27 cellular contexts compared by ENCODE assay signal in the genomic region with DNA sequence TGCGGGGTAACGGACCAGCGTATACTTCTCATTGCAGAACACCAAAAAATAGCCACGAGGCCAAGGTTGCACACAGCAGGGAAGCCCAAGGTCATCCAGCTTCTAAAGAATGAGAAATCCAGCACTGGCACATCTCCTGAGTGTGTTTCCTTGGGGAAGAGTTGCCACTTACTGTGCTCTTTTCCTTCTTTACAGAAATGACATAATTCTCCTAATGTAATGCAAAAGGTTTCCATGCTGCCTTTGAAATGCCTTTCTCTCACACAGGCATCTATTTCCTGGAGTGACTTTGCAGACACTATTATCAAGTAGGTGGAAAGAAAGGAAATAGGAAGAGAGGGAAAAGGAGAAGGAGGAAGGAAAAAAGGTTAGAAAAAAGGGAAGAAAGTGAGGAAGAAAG.
"Had no signal": no experiment of that assay in that cellular context is flagged by ENCODE, and none has a peak within 500 bp of the region (broad histone marks: within the 10 kb centered on the region; RNA-seq: fewer than 3 reads in every experiment).

No MANE protein-coding gene starts in this region.

- H3K4me1 Mint-ChIP-seq: immature natural killer cell; stimulated activated memory B cell treated with anti-CD40 and anti-IgM and Interleukin-4, amounts not matched to agents 10 μg/mL and 1 μg/mL and 100 μg/mL, for 72 hours; stimulated activated naive CD8-positive, alpha-beta T cell treated with anti-CD3 and anti-CD28 coated beads, Interleukin-15, amount 100 ng/mL, for 72 hours had no signal

- H3K27me3 ChIP-seq: left lung, right atrium auricular region, right lobe of liver, tibial nerve, uterus had no signal

- H3K9me3 Mint-ChIP-seq: mesothelial cell of epicardium; neural crest cell; stimulated activated naive CD8-positive, alpha-beta T cell treated with anti-CD3 and anti-CD28 coated beads, Interleukin-15, amount 100 ng/mL, for 72 hours; type B pancreatic cell had no signal

- H3K4me1 ChIP-seq: left lung, lower lobe of right lung, parathyroid adenoma, psoas muscle, right atrium auricular region, right lobe of liver, tibial nerve, uterus had no signal

- H3K27ac ChIP-seq: left lung, lower lobe of right lung, parathyroid adenoma, psoas muscle, right atrium auricular region, right lobe of liver, tibial nerve, uterus had no signal

- H3K36me3 Mint-ChIP-seq: immature natural killer cell; mesothelial cell of epicardium; naive thymus-derived CD4-positive, alpha-beta T cell; natural killer cell treated with Interleukin-12 subunit alpha and Interleukin-12 subunit beta and Interleukin-15 and Interleukin-18, amount 100 ng/mL, for 72 hours; stimulated activated memory B cell treated with anti-CD40 and anti-IgM and Interleukin-4, amounts not matched to agents 10 μg/mL and 1 μg/mL and 100 μg/mL, for 72 hours; type B pancreatic cell had no signal

- DNase-seq: immature natural killer cell; kidney; left colon; left lung; lower lobe of right lung; mammary epithelial cell; mesenchymal stem cell; mucosa of descending colon; naive thymus-derived CD4-positive, alpha-beta T cell; psoas muscle; right lobe of liver; stimulated activated CD4-positive, alpha-beta T cell treated with anti-CD3 and anti-CD28 coated beads, Interleukin-1b, Interleukin-23, amount 100 ng/mL, for 48 hours; stimulated activated CD4-positive, alpha-beta T cell treated with anti-CD3 and anti-CD28 coated beads, Interleukin-2, amount 100 ng/mL, for 48 hours; stimulated activated CD4-positive, alpha-beta T cell treated with anti-CD3 and anti-CD28 coated beads, Interleukin-4, amount 100 ng/mL, for 4 hours; stimulated activated CD8-positive, alpha-beta memory T cell treated with anti-CD3 and anti-CD28 coated beads, Interleukin-4, amount 100 ng/mL, for 48 hours; stimulated activated naive CD4-positive, alpha-beta T cell treated with Interleukin-2 at 50 U/mL for 16 hours; stimulated activated naive CD8-positive, alpha-beta T cell treated with anti-CD3 and anti-CD28 coated beads, Interleukin-15, amount 100 ng/mL, for 72 hours; uterus had no signal

- H3K9me3 ChIP-seq: left lung, lower lobe of right lung, psoas muscle, right atrium auricular region, right lobe of liver, tibial nerve, uterus had no signal

- H3K36me3 ChIP-seq: left lung, lower lobe of right lung, right atrium auricular region, right lobe of liver, tibial nerve, uterus had no signal

- H3K27ac Mint-ChIP-seq: immature natural killer cell; mesothelial cell of epicardium; naive thymus-derived CD4-positive, alpha-beta T cell; natural killer cell treated with Interleukin-12 subunit alpha and Interleukin-12 subunit beta and Interleukin-15 and Interleukin-18, amount 100 ng/mL, for 72 hours; stimulated activated memory B cell treated with anti-CD40 and anti-IgM and Interleukin-4, amounts not matched to agents 10 μg/mL and 1 μg/mL and 100 μg/mL, for 72 hours; type B pancreatic cell had no signal

- H3K4me3 Mint-ChIP-seq: immature natural killer cell; mesothelial cell of epicardium; naive thymus-derived CD4-positive, alpha-beta T cell; natural killer cell treated with Interleukin-12 subunit alpha and Interleukin-12 subunit beta and Interleukin-15 and Interleukin-18, amount 100 ng/mL, for 72 hours; neural crest cell; stimulated activated memory B cell treated with anti-CD40 and anti-IgM and Interleukin-4, amounts not matched to agents 10 μg/mL and 1 μg/mL and 100 μg/mL, for 72 hours; stimulated activated naive CD8-positive, alpha-beta T cell treated with anti-CD3 and anti-CD28 coated beads, Interleukin-15, amount 100 ng/mL, for 72 hours; type B pancreatic cell had no signal

- H3K27me3 Mint-ChIP-seq: naive thymus-derived CD4-positive, alpha-beta T cell; natural killer cell treated with Interleukin-12 subunit alpha and Interleukin-12 subunit beta and Interleukin-15 and Interleukin-18, amount 100 ng/mL, for 72 hours; stimulated activated memory B cell treated with anti-CD40 and anti-IgM and Interleukin-4, amounts not matched to agents 10 μg/mL and 1 μg/mL and 100 μg/mL, for 72 hours; stimulated activated naive CD8-positive, alpha-beta T cell treated with anti-CD3 and anti-CD28 coated beads, Interleukin-15, amount 100 ng/mL, for 72 hours; type B pancreatic cell had no signal

- H3K4me3 ChIP-seq: left lung, lower lobe of right lung, mucosa of descending colon, psoas muscle, right atrium auricular region, right lobe of liver, smooth muscle cell, tibial nerve, uterus had no signal
